8 cellular contexts compared by ENCODE assay signal in the genomic region with DNA sequence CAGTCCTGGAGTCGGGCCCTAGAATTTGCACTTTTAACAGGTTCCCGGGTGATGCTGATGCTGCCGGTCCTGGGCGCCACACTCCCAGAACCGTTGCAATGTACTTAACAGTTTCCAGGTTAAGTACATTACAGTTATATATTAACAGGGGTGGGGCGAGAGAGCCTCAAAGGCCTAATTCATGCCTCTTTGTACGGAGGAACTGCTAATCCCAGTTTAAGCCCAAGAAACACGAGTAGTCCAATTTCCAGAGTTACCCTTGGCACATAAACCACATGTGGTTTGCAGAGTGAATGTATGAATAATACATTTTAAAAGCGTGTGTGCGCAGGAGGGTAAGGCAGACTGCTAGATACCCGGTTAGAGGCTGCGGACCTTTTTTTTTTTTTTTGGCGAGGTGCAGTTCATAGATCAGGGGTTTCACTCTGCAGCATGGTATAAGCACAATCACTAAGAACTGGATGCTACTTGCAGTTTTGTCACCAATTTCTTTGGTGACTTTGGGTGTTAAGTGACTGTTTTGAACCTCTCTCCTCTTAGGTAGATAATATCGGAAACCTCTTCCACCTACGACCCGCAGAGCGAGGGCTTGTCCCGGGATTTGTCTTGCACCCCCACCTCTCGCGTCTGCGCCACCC. TPM values are rescaled to one million over a fixed set of nuclear protein-coding genes. Genes with fewer than 3 reads are reported as not detected.
DNase-seq lines count a peak whose midpoint lies in the region; ATAC-seq, FAIRE-seq and TF ChIP-seq lines count a peak whose summit lies in the region.

No MANE protein-coding gene starts in this region.

- WGBS in small intestine, 3 donors, result 0% methylated on average over 21 of the region's 21 CpGs

- TF ChIP-seq CTCF in GM23338 (conservative IDR thresholded peaks at IDR 0.05; ENCODE audit: low read depth in 2 of 2), result no peak

- peaks cover 6% of the 10 kb centered on the region; the same call in 1 of the 2 replicates for H3K36me3 ChIP-seq in GM23338 (ENCODE audit: insufficient read depth)
- no peaks in the 10 kb centered on the region for H3K36me3 ChIP-seq in small intestine (ENCODE audit: control insufficient read depth in 2 of 2, insufficient read depth in 2 of 2, low read length in 2 of 2)

- H3K9me2 ChIP-seq in GM23338 (ENCODE audit: insufficient read depth), result no peaks in the 10 kb centered on the region

- FAIRE-seq in small intestine (lab: Jason Lieb, UNC), result no peak

- peaks cover 71% of the 10 kb centered on the region for H3K79me2 ChIP-seq in GM23338 (replicated peaks; ENCODE audit: insufficient read depth)

- no peaks in the 10 kb centered on the region for H3K9me3 Mint-ChIP-seq in activated CD8-positive, alpha-beta memory T cell treated with anti-CD3 and anti-CD28 coated beads, Interleukin-2, amount 10 ng/mL, durations not matched to agents 7 days and 5 days (ENCODE audit: low read depth)
- no peaks in the 10 kb centered on the region for H3K9me3 Mint-ChIP-seq in GM23338
- H3K9me3 Mint-ChIP-seq in activated naive CD4-positive, alpha-beta T cell treated with anti-CD3 and anti-CD28 coated beads, Interleukin-2, amount 10 ng/mL, durations not matched to agents 7 days and 5 days, result no peaks in the 10 kb centered on the region

- 0 out of 2 replicates have a peak, but pooled peaks cover 9% of the 10 kb centered on the region for H4K20me1 ChIP-seq in GM23338 (replicated peaks; ENCODE audit: insufficient read depth)

- H3K4me1 Mint-ChIP-seq in activated CD8-positive, alpha-beta memory T cell treated with anti-CD3 and anti-CD28 coated beads, Interleukin-2, amount 10 ng/mL, durations not matched to agents 7 days and 5 days, result peaks cover 23% of the 10 kb centered on the region
- peaks cover 12% of the 10 kb centered on the region for H3K4me1 Mint-ChIP-seq in GM23338
- H3K4me1 Mint-ChIP-seq in activated naive CD4-positive, alpha-beta T cell treated with anti-CD3 and anti-CD28 coated beads, Interleukin-2, amount 10 ng/mL, durations not matched to agents 7 days and 5 days, result peaks cover 26% of the 10 kb centered on the region

- peaks cover 12% of the 10 kb centered on the region for H3K36me3 Mint-ChIP-seq in activated CD8-positive, alpha-beta memory T cell treated with anti-CD3 and anti-CD28 coated beads, Interleukin-2, amount 10 ng/mL, durations not matched to agents 7 days and 5 days
- H3K36me3 Mint-ChIP-seq in GM23338 (ENCODE audit: low read depth), result peaks cover 33% of the 10 kb centered on the region
- peaks cover 10% of the 10 kb centered on the region for H3K36me3 Mint-ChIP-seq in activated naive CD4-positive, alpha-beta T cell treated with anti-CD3 and anti-CD28 coated beads, Interleukin-2, amount 10 ng/mL, durations not matched to agents 7 days and 5 days

- peaks cover 12% of the 10 kb centered on the region; the same call in 1 of the 2 replicates for H3K4me1 ChIP-seq in GM23338 (ENCODE audit: insufficient read depth)
- H3K4me1 ChIP-seq in small intestine (ENCODE audit: control insufficient read depth in 2 of 2, insufficient read depth in 1 of 2, low read depth in 1 of 2, low read length in 1 of 2), result peaks cover 0 to 2% of the 10 kb centered on the region in 2 donors

- no peak overlapping the region for H3K27ac Mint-ChIP-seq in activated CD8-positive, alpha-beta memory T cell treated with anti-CD3 and anti-CD28 coated beads, Interleukin-2, amount 10 ng/mL, durations not matched to agents 7 days and 5 days
- no peak overlapping the region; the same call in 1 of the 2 replicates for H3K27ac Mint-ChIP-seq in GM23338
- H3K27ac Mint-ChIP-seq in activated naive CD4-positive, alpha-beta T cell treated with anti-CD3 and anti-CD28 coated beads, Interleukin-2, amount 10 ng/mL, durations not matched to agents 7 days and 5 days, result no peak overlapping the region

- peak; percentile 24 for ATAC-seq in activated CD8-positive, alpha-beta memory T cell treated with anti-CD3 and anti-CD28 coated beads, Interleukin-2, amount 10 ng/mL, durations not matched to agents 7 days and 5 days
- peak; percentile 16 for ATAC-seq in GM23338

- no peaks in the 10 kb centered on the region for H3K9me3 ChIP-seq in small intestine (ENCODE audit: control insufficient read depth, low read depth)

- H3K27ac ChIP-seq in GM23338 (ENCODE audit: low read depth), result peak overlapping the region; percentile 72; the same call in 1 of the 2 replicates
- H3K27ac ChIP-seq in small intestine (ENCODE audit: low read depth in 1 of 2, low read length in 1 of 2), result peak overlapping the region; percentile 46 to 87

- in situ Hi-C loops in KBM-7 (cut with MboI; ENCODE audit: low pct_unique_long_range_greater_than_20kb, low sequenced_read_pairs), result no loop called here
- in situ Hi-C loops in G401 (cut with HindIII; ENCODE audit: low sequenced_read_pairs), result no loop called here

- no peaks in the 10 kb centered on the region for H3K27me3 Mint-ChIP-seq in activated CD8-positive, alpha-beta memory T cell treated with anti-CD3 and anti-CD28 coated beads, Interleukin-2, amount 10 ng/mL, durations not matched to agents 7 days and 5 days
- H3K27me3 Mint-ChIP-seq in GM23338 (ENCODE audit: insufficient read depth, low read depth, poor library complexity), result peaks cover 4% of the 10 kb centered on the region
- no peaks in the 10 kb centered on the region for H3K27me3 Mint-ChIP-seq in activated naive CD4-positive, alpha-beta T cell treated with anti-CD3 and anti-CD28 coated beads, Interleukin-2, amount 10 ng/mL, durations not matched to agents 7 days and 5 days

- H3K4me3 ChIP-seq in GM23338, result peak overlapping the region; percentile 97
- peak overlapping the region; percentile 83 to 85 for H3K4me3 ChIP-seq in small intestine (ENCODE audit: low read depth in 1 of 2, low read length in 2 of 2)

- H2AFZ ChIP-seq in GM23338, result no peak overlapping the region; the same call in 1 of the 2 replicates

- H3F3A ChIP-seq in GM23338 (replicated peaks; ENCODE audit: low read depth), result no peaks in the 10 kb centered on the region

- no peak for DNase-seq in activated CD8-positive, alpha-beta memory T cell treated with anti-CD3 and anti-CD28 coated beads, Interleukin-2, amount 10 ng/mL, durations not matched to agents 7 days and 5 days
- DNase-seq in activated CD8-positive, alpha-beta memory T cell treated with anti-CD3 and anti-CD28 coated beads, Interleukin-2, amount 50 U/mL, for 4 hours, result no peak
- peak; percentile 22 for DNase-seq in GM23338 (ENCODE audit: low spot score)
- DNase-seq in KBM-7, result peak; percentile 73
- DNase-seq in activated naive CD4-positive, alpha-beta T cell treated with anti-CD3 and anti-CD28 coated beads, Interleukin-2, amount 10 ng/mL, durations not matched to agents 7 days and 5 days, result peak; percentile 23
- DNase-seq in hepatic stellate cell (ENCODE audit: low spot score), result peak; percentile 12
- peak; percentile 77 for DNase-seq in small intestine
- no peak for DNase-seq in G401 (ENCODE audit: low spot score)

- peak overlapping the region; percentile 99 for H3K4me2 ChIP-seq in GM23338

- H3K27me3 ChIP-seq in GM23338 (ENCODE audit: insufficient read depth) (no peaks in the 10 kb centered on the region), small intestine (ENCODE audit: control insufficient read depth in 2 of 2, insufficient read depth in 2 of 2, low read length in 2 of 2) (no peaks in the 10 kb centered on the region)

- CTCF ChIA-PET in activated CD8-positive, alpha-beta memory T cell treated with anti-CD3 and anti-CD28 coated beads, Interleukin-2, amount 10 ng/mL, durations not matched to agents 7 days and 5 days (lab: Charles Lee), result interaction anchor here (1.0 to 2.1 kb wide), 3 partner anchors 9 to 123 kb away, joined by 3 to 13 read pairs (median 5); no protein-coding TSS in a partner anchor
- CTCF ChIA-PET in activated naive CD4-positive, alpha-beta T cell treated with anti-CD3 and anti-CD28 coated beads, Interleukin-2, amount 10 ng/mL, durations not matched to agents 7 days and 5 days (lab: Charles Lee), result no interaction called here

- H3K4me3 Mint-ChIP-seq in activated CD8-positive, alpha-beta memory T cell treated with anti-CD3 and anti-CD28 coated beads, Interleukin-2, amount 10 ng/mL, durations not matched to agents 7 days and 5 days, result no peak overlapping the region
- H3K4me3 Mint-ChIP-seq in GM23338, result no peak overlapping the region
- no peak overlapping the region for H3K4me3 Mint-ChIP-seq in activated naive CD4-positive, alpha-beta T cell treated with anti-CD3 and anti-CD28 coated beads, Interleukin-2, amount 10 ng/mL, durations not matched to agents 7 days and 5 days

TF ChIP-seq in GM23338, 12 proteins besides CTCF, POLR2A, EP300 and RAD21:
- no peak for TF ChIP-seq JUNB (IDR thresholded peaks at IDR 0.05; ENCODE audit: unreplicated experiment)

RNA-seq across cellular contexts. Expression of a gene that starts 0.7 kb away (rescaled TPM):
- 10 to 100 TPM; 40.5 to 61.1 TPM for total RNA-seq in activated CD8-positive, alpha-beta memory T cell treated with anti-CD3 and anti-CD28 coated beads, Interleukin-2, amount 10 ng/mL, durations not matched to agents 7 days and 5 days
- total RNA-seq in GM23338 (2014; rRNA removed; shearing (Covaris generic)), result 54.5 and 56.7 TPM in 2 replicates
- polyA plus RNA-seq in GM23338 (2016; fragmentation: Nextera tagmentation; extraction: Ambion mirVana), result 50.5 and 53.7 TPM in 2 replicates
- polyA plus RNA-seq in small intestine, result 10 to 100 TPM; 26.4 to 74.2 (median 36.5) TPM
- 90.8 and 98.5 TPM in 2 replicates for total RNA-seq in G401 (2014; rRNA removed; shearing (Covaris generic))

RNA-seq across cellular contexts. Expression of a gene that starts 0.8 kb away (rescaled TPM):
- total RNA-seq in activated CD8-positive, alpha-beta memory T cell treated with anti-CD3 and anti-CD28 coated beads, Interleukin-2, amount 10 ng/mL, durations not matched to agents 7 days and 5 days, result 1 to 10 TPM; 8.2 to 9.4 TPM
- 45.4 and 52.1 TPM in 2 replicates for total RNA-seq in GM23338 (2014; rRNA removed; shearing (Covaris generic))
- polyA plus RNA-seq in GM23338 (2016; fragmentation: Nextera tagmentation; extraction: Ambion mirVana), result 25.0 and 26.4 TPM in 2 replicates
- 1 to 10 TPM; 2.3 to 4.5 (median 3.2) TPM for polyA plus RNA-seq in small intestine
- 1.2 and 2.8 TPM in 2 replicates for total RNA-seq in G401 (2014; rRNA removed; shearing (Covaris generic))

Comparison
In these comparisons a context has a peak if more than half of its experiments do, and no peak if none do; other contexts are left out.
1. DNase-seq: peak in GM23338 (single experiment), KBM-7 (single experiment), activated naive CD4-positive, alpha-beta T cell treated with anti-CD3 and anti-CD28 coated beads, Interleukin-2, amount 10 ng/mL, durations not matched to agents 7 days and 5 days (single experiment), hepatic stellate cell (single experiment) and small intestine (single experiment); none in activated CD8-positive, alpha-beta memory T cell treated with anti-CD3 and anti-CD28 coated beads, Interleukin-2, amount 10 ng/mL, durations not matched to agents 7 days and 5 days (single experiment), activated CD8-positive, alpha-beta memory T cell treated with anti-CD3 and anti-CD28 coated beads, Interleukin-2, amount 50 U/mL, for 4 hours (single experiment) and G401 (single experiment).